16 cellular contexts compared by ENCODE assay signal in genomic region chr20:32227744-32228688, GRCh38. TPM values are rescaled to one million over a fixed set of nuclear protein-coding genes. Genes with fewer than 3 reads are reported as not detected.
DNase-seq lines count a peak whose midpoint lies in the region; ATAC-seq and TF ChIP-seq lines count a peak whose summit lies in the region.
"Had no signal": no experiment of that assay in that cellular context is flagged by ENCODE, and none has a peak within 500 bp of the region (broad histone marks: within the 10 kb centered on the region; RNA-seq: fewer than 3 reads in every experiment).

No MANE protein-coding gene starts in this region.

- TF ChIP-seq POLR2A in erythroblast (IDR thresholded peaks at IDR 0.05; ENCODE audit: low read length), result no peak

- H3K9me3 ChIP-seq in colonic mucosa (no peaks in the 10 kb centered on the region), mucosa of stomach (ENCODE audit: control insufficient read depth, low read length) (no peaks in the 10 kb centered on the region)
- H3K9me3 ChIP-seq: BE2C, MG63 had no signal

- H3K36me3 ChIP-seq in colonic mucosa (no peaks in the 10 kb centered on the region), mucosa of stomach (ENCODE audit: control insufficient read depth, insufficient read depth, low read length) (peaks cover 7% of the 10 kb centered on the region)

- H3K9ac ChIP-seq in colonic mucosa (ENCODE audit: low read depth in 2 of 2, low read length in 2 of 2) (peak overlapping the region; percentile 47 to 94), mucosa of stomach (ENCODE audit: low read length) (peak overlapping the region; percentile 20)

- H3K27ac ChIP-seq in colonic mucosa, result peak overlapping the region; percentile 89

- H3K4me1 ChIP-seq in colonic mucosa, result peaks cover 15% of the 10 kb centered on the region
- peaks cover 56% of the 10 kb centered on the region for H3K4me1 ChIP-seq in mucosa of stomach (ENCODE audit: control insufficient read depth, insufficient read depth, low read length)
- H3K4me1 ChIP-seq: BE2C had no signal

- TF ChIP-seq CTCF in colonic mucosa (IDR thresholded peaks at IDR 0.05), result no peak

- DNase-seq in A172 (ENCODE audit: low spot score) (peak; percentile 45), LoVo (ENCODE audit: low spot score) (peak; percentile 95), colonic mucosa (peak; percentile 90), erythroblast (lab: John Stamatoyannopoulos, UW) (no peak)
- DNase-seq: activated CD8-positive, alpha-beta memory T cell treated with anti-CD3 and anti-CD28 coated beads, Interleukin-2, amount 10 ng/mL, durations not matched to agents 7 days and 5 days; BE2C; GDM1; H7; MG63; NCI-H69; retina had no signal

- intact Hi-C loops in colonic mucosa (cut with DNase I), result no loop called here

- H3K4me3 ChIP-seq in colonic mucosa, result no peak overlapping the region
- no peak overlapping the region for H3K4me3 ChIP-seq in mucosa of stomach (ENCODE audit: low read length)
- H3K4me3 ChIP-seq: MG63 had no signal

- H3K27me3 ChIP-seq in colonic mucosa (no peaks in the 10 kb centered on the region), mucosa of stomach (ENCODE audit: control insufficient read depth, insufficient read depth, low read length) (no peaks in the 10 kb centered on the region)
- H3K27me3 ChIP-seq: BE2C, MG63 had no signal

- ATAC-seq in HG02571 (IDR thresholded peaks at IDR 0.05; ENCODE audit: unreplicated experiment) (no peak), GM21526 (IDR thresholded peaks at IDR 0.05; ENCODE audit: low FRiP score, unreplicated experiment) (no peak), GM18517 (IDR thresholded peaks at IDR 0.05; ENCODE audit: unreplicated experiment) (no peak)
- ATAC-seq: activated CD8-positive, alpha-beta memory T cell treated with anti-CD3 and anti-CD28 coated beads, Interleukin-2, amount 10 ng/mL, durations not matched to agents 7 days and 5 days; esophagus mucosa had no signal

RNA-seq across cellular contexts. Expression of gene POFUT1, which starts 20.3 kb away (rescaled TPM):
- 59.5 and 60.8 TPM in 2 replicates for total RNA-seq in A172 (2014; rRNA removed; shearing (Covaris generic))
- 10 to 100 TPM; 26.9 to 36.3 TPM for total RNA-seq in colonic mucosa

RNA-seq across cellular contexts. Expression of gene PLAGL2, which starts 20.5 kb away (rescaled TPM):
- total RNA-seq in A172 (2014; rRNA removed; shearing (Covaris generic)), result 3.7 and 4.6 TPM in 2 replicates
- total RNA-seq in colonic mucosa, result 10 to 100 TPM; 17.7 to 18.6 TPM

RNA-seq across cellular contexts. Expression of gene KIF3B, which starts 49.4 kb away (rescaled TPM):
- 33.8 and 42.7 TPM in 2 replicates for total RNA-seq in A172 (2014; rRNA removed; shearing (Covaris generic))
- 10 to 100 TPM; 41.7 to 49.2 TPM for total RNA-seq in colonic mucosa

Comparison
In these comparisons a context has a peak if more than half of its experiments do, and no peak if none do; other contexts are left out.
1. DNase-seq: peak in A172 (single experiment), LoVo (single experiment) and colonic mucosa (single experiment); none in erythroblast (0 of 2).